ENCODE assay signal across 13 cellular contexts in the genomic region with DNA sequence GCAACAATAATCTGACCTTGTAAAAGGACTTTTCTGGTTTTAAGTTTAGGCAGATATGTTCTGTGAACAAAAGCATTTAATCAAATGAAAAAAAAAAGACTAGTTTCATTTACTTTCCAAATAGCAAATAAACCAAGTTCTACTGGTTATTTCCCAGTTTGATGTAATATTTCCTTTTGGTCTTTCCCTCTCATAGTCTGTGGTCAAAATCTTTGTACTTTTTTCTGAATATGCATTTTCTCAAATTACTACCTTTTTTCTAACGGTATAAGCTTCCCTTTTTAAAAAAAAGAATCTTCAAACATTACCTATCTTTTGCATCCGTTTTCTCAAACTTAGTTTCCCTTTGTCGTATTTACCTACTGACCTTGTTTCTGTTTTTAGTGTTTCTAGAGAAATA. TPM values are rescaled to one million over a fixed set of nuclear protein-coding genes. Genes with fewer than 3 reads are reported as not detected.
A peak's percentile ranks its signal among the peaks of the same experiment; 100 is the strongest.
DNase-seq lines count a peak whose midpoint lies in the region; ATAC-seq lines count a peak whose summit lies in the region.
"Had no signal": no experiment of that assay in that cellular context is flagged by ENCODE, and none has a peak within 500 bp of the region (broad histone marks: within the 10 kb centered on the region; RNA-seq: fewer than 3 reads in every experiment).

No MANE protein-coding gene starts in this region.

- H3K4me3 ChIP-seq in H7 (ENCODE audit: insufficient read depth, low read depth, low read length): no peak overlapping the region
- H3K4me3 ChIP-seq: coronary artery, stomach had no signal

- H3K4me3 Mint-ChIP-seq in stimulated activated naive CD8-positive, alpha-beta T cell treated with anti-CD3 and anti-CD28 coated beads, Interleukin-15, Interleukin-2, amounts not matched to agents 100 ng/mL and 50 ng/mL, for 24 hours: peak overlapping the region; percentile 50
- H3K4me3 Mint-ChIP-seq in T-helper 17 cell: peak overlapping the region; percentile 71

- H3K9me3 ChIP-seq in T-helper 17 cell (ENCODE audit: control insufficient read depth, low read length, poor library complexity, severe bottlenecking): no peaks in the 10 kb centered on the region
- H3K9me3 ChIP-seq: stomach had no signal

- H3K36me3 ChIP-seq in H7 (replicated peaks; ENCODE audit: control insufficient read depth, insufficient read depth, low read length): no peaks in the 10 kb centered on the region

- DNase-seq in stimulated activated naive CD8-positive, alpha-beta T cell treated with anti-CD3 and anti-CD28 coated beads, Interleukin-15, Interleukin-2, amounts not matched to agents 100 U/mL and 50 U/mL, for 24 hours: no peak
- DNase-seq in T-helper 17 cell: no peak
- no peak for DNase-seq in mucosa of gallbladder (ENCODE audit: low spot score)
- DNase-seq in NCI-H1092 treated with DMSO at 0.1 percent for 48 hours (lab: John Stamatoyannopoulos, UW): no peak
- DNase-seq in H7: no peak
- DNase-seq: DND-41, NCI-H2029, stomach had no signal

- H3K27ac Mint-ChIP-seq in stimulated activated naive CD8-positive, alpha-beta T cell treated with anti-CD3 and anti-CD28 coated beads, Interleukin-15, Interleukin-2, amounts not matched to agents 100 ng/mL and 50 ng/mL, for 24 hours: peak overlapping the region; percentile 26
- peak overlapping the region; percentile 85 for H3K27ac Mint-ChIP-seq in T-helper 17 cell

- no peaks in the 10 kb centered on the region for H3K27me3 ChIP-seq in H7 (ENCODE audit: control insufficient read depth, insufficient read depth, low read length)
- H3K27me3 ChIP-seq: stomach had no signal

- H3K4me1 Mint-ChIP-seq in stimulated activated naive CD8-positive, alpha-beta T cell treated with anti-CD3 and anti-CD28 coated beads, Interleukin-15, Interleukin-2, amounts not matched to agents 100 ng/mL and 50 ng/mL, for 24 hours (ENCODE audit: low read depth): peaks cover 30% of the 10 kb centered on the region
- H3K4me1 Mint-ChIP-seq in T-helper 17 cell: peaks cover 29% of the 10 kb centered on the region

- H3K9me3 Mint-ChIP-seq in stimulated activated naive CD8-positive, alpha-beta T cell treated with anti-CD3 and anti-CD28 coated beads, Interleukin-15, Interleukin-2, amounts not matched to agents 100 ng/mL and 50 ng/mL, for 24 hours: no peaks in the 10 kb centered on the region

- no peak for ATAC-seq in stimulated activated naive CD8-positive, alpha-beta T cell treated with anti-CD3 and anti-CD28 coated beads, Interleukin-15, Interleukin-2, amounts not matched to agents 100 U/mL and 50 U/mL, for 24 hours
- ATAC-seq in HG02852 (IDR thresholded peaks at IDR 0.05; ENCODE audit: unreplicated experiment) (peak; percentile 25), T-helper 17 cell (peak; percentile 66), GM18909 (IDR thresholded peaks at IDR 0.05; ENCODE audit: poor library complexity, unreplicated experiment) (no peak)
- ATAC-seq: SK-N-SH treated with all-trans-retinoic acid at 6 μM for 48 hours had no signal

- H3K27me3 Mint-ChIP-seq in stimulated activated naive CD8-positive, alpha-beta T cell treated with anti-CD3 and anti-CD28 coated beads, Interleukin-15, Interleukin-2, amounts not matched to agents 100 ng/mL and 50 ng/mL, for 24 hours: no peaks in the 10 kb centered on the region
- H3K27me3 Mint-ChIP-seq in T-helper 17 cell: no peaks in the 10 kb centered on the region

- H3K36me3 Mint-ChIP-seq in stimulated activated naive CD8-positive, alpha-beta T cell treated with anti-CD3 and anti-CD28 coated beads, Interleukin-15, Interleukin-2, amounts not matched to agents 100 ng/mL and 50 ng/mL, for 24 hours (ENCODE audit: low read depth): peaks cover 62% of the 10 kb centered on the region
- no peaks in the 10 kb centered on the region for H3K36me3 Mint-ChIP-seq in T-helper 17 cell (ENCODE audit: low read depth)

RNA-seq across cellular contexts. Expression of a gene that starts 40.1 kb away (rescaled TPM):
- total RNA-seq in T-helper 17 cell (100 to 1,000 TPM; 129 to 134 TPM), mucosa of gallbladder (55.0 TPM)
- total RNA-seq in H7 (2014; rRNA removed; shearing (Covaris generic)): 17.8 and 22.7 TPM in 2 replicates

Comparison
In these comparisons a context has a peak if more than half of its experiments do, and no peak if none do; other contexts are left out.
1. ATAC-seq: peak in HG02852 (single experiment) and T-helper 17 cell (single experiment); none in stimulated activated naive CD8-positive, alpha-beta T cell treated with anti-CD3 and anti-CD28 coated beads, Interleukin-15, Interleukin-2, amounts not matched to agents 100 U/mL and 50 U/mL, for 24 hours (single experiment) and GM18909 (single experiment).